8 cellular contexts compared by ENCODE assay signal in the genomic region with DNA sequence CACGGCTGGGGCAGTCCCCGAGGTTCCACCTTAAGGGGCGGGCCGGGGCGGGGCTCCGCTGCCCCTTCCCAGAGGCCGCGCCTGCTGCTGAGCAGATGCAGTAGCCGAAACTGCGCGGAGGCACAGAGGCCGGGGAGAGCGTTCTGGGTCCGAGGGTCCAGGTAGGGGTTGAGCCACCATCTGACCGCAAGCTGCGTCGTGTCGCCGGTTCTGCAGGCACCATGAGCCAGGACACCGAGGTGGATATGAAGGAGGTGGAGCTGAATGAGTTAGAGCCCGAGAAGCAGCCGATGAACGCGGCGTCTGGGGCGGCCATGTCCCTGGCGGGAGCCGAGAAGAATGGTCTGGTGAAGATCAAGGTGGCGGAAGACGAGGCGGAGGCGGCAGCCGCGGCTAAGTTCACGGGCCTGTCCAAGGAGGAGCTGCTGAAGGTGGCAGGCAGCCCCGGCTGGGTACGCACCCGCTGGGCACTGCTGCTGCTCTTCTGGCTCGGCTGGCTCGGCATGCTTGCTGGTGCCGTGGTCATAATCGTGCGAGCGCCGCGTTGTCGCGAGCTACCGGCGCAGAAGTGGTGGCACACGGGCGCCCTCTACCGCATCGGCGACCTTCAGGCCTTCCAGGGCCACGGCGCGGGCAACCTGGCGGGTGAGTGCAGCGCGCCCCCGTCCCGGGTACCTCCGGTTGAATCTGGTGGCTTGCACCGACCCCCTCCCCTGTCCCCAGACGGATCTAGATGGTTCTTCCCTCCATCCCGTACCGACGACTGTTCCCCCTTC. TPM values are rescaled to one million over a fixed set of nuclear protein-coding genes. Genes with fewer than 3 reads are reported as not detected.
DNase-seq lines count a peak whose midpoint lies in the region; ATAC-seq and TF ChIP-seq lines count a peak whose summit lies in the region.

A gene (plus strand): TSS at position 94 of the 776 bp plus-strand sequence. CDS start 128 bp downstream, at position 222.

- H3K36me3 Mint-ChIP-seq in Caco-2 (ENCODE audit: insufficient read depth, unreplicated experiment) (peaks cover 97% of the 10 kb centered on the region), endothelial cell (ENCODE audit: low read depth, unreplicated experiment) (peaks cover 46% of the 10 kb centered on the region)

- H3K27ac Mint-ChIP-seq in Caco-2 (ENCODE audit: unreplicated experiment): peak within 1 kb of the TSS; percentile 99
- peak within 1 kb of the TSS; percentile 99 for H3K27ac Mint-ChIP-seq in endothelial cell (ENCODE audit: unreplicated experiment)

- peaks cover 17% of the 10 kb centered on the region for H3K36me3 ChIP-seq in Caco-2 (ENCODE audit: control insufficient read depth, insufficient read depth, low read length)
- H3K36me3 ChIP-seq in NT2/D1 (ENCODE audit: insufficient read depth, insufficient read length, low read length): peaks cover 87% of the 10 kb centered on the region

- H3K27me3 Mint-ChIP-seq in Caco-2 (ENCODE audit: insufficient read depth, unreplicated experiment) (no peaks in the 10 kb centered on the region), endothelial cell (ENCODE audit: unreplicated experiment) (peaks cover 16% of the 10 kb centered on the region)

- H3K9ac ChIP-seq in NT2/D1 (ENCODE audit: insufficient read length, low read depth): peak within 1 kb of the TSS; percentile 100

- DNase-seq in Caco-2 (peak; percentile 87 to 92), HPDE6-E6E7 (ENCODE audit: extremely low spot score) (peak; percentile 85), NT2/D1 (ENCODE audit: low read depth, low spot score) (peak; percentile 71), endothelial cell (ENCODE audit: low spot score) (peak; percentile 87), middle frontal gyrus (ENCODE audit: extremely low spot score, low spot score) (peak; percentile 68)
- peak; percentile 64 for DNase-seq in activated CD8-positive, alpha-beta memory T cell treated with anti-CD3 and anti-CD28 coated beads, Interleukin-2, amount 50 U/mL, for 24 hours (ENCODE audit: extremely low read depth)
- DNase-seq in stimulated activated CD8-positive, alpha-beta memory T cell treated with anti-CD3 and anti-CD28 coated beads, Interleukin-4, amount 100 ng/mL, for 1 hour (ENCODE audit: low read depth in 2 of 2, low spot score in 1 of 2): peak; percentile 59 to 67

- H3K4me3 ChIP-seq in Caco-2 (ENCODE audit: low read depth, low read length) (peak within 1 kb of the TSS; percentile 99), NT2/D1 (ENCODE audit: insufficient read length, low read depth) (peak within 1 kb of the TSS; percentile 99)

- H3K4me1 ChIP-seq in Caco-2 (peaks cover 51% of the 10 kb centered on the region), NT2/D1 (ENCODE audit: insufficient read depth, insufficient read length) (peaks cover 19% of the 10 kb centered on the region)

- peaks cover 43% of the 10 kb centered on the region for H3K4me1 Mint-ChIP-seq in Caco-2 (ENCODE audit: low read depth, unreplicated experiment)
- H3K4me1 Mint-ChIP-seq in endothelial cell (ENCODE audit: unreplicated experiment): peaks cover 58% of the 10 kb centered on the region

- TF ChIP-seq CTCF in Caco-2 (IDR thresholded peaks at IDR 0.05; ENCODE audit: insufficient read depth in 1 of 2, low read depth in 1 of 2, low read length in 1 of 2, severe bottlenecking in 1 of 2, unreplicated experiment in 1 of 2): peak; percentile 77 to 78
- peak; percentile 59 for TF ChIP-seq CTCF in endothelial cell (IDR thresholded peaks at IDR 0.05; ENCODE audit: unreplicated experiment)

- H3K9me3 Mint-ChIP-seq in Caco-2 (ENCODE audit: unreplicated experiment) (no peaks in the 10 kb centered on the region), endothelial cell (ENCODE audit: unreplicated experiment) (no peaks in the 10 kb centered on the region)

- H3K27me3 ChIP-seq in Caco-2 (replicated peaks; ENCODE audit: control insufficient read depth, insufficient read depth, low read length) (no peaks in the 10 kb centered on the region), NT2/D1 (ENCODE audit: insufficient read depth, insufficient read length) (no peaks in the 10 kb centered on the region)

- H3K9me3 ChIP-seq in Caco-2 (no peaks in the 10 kb centered on the region), NT2/D1 (ENCODE audit: insufficient read depth, low read length) (no peaks in the 10 kb centered on the region)

- TSS peak; percentile 82 for BruUV-seq in Caco-2 (replicated peaks; lab: Mats Ljungman, UMichigan)

- CTCF ChIA-PET in Caco-2 (lab: Charles Lee): interaction anchor here (0.6 to 1.7 kb wide), 7 partner anchors 9 to 289 kb away, joined by 3 to 8 read pairs (median 4); a partner anchor contains a TSS

- intact Hi-C loops in Caco-2 (cut with micrococcal nuclease; ENCODE audit: unreplicated experiment): loop anchor here (1.0 to 2.0 kb wide), 4 partner anchors 8 to 94 kb away; a partner anchor contains a TSS

- peak; percentile 73 for ATAC-seq in GM19455 (IDR thresholded peaks at IDR 0.05; ENCODE audit: unreplicated experiment)

- POLR2A ChIA-PET in Caco-2 (lab: Charles Lee): interaction anchor here (0.6 to 1.9 kb wide), 15 partner anchors 9 to 1058 kb away, joined by 3 to 24 read pairs (median 5); a partner anchor contains a TSS

- H3K4me3 Mint-ChIP-seq in Caco-2 (ENCODE audit: unreplicated experiment): peak within 1 kb of the TSS; percentile 97
- peak within 1 kb of the TSS; percentile 100 for H3K4me3 Mint-ChIP-seq in endothelial cell (ENCODE audit: unreplicated experiment)

RNA-seq across cellular contexts. Expression of the gene that starts here (rescaled TPM):
- total RNA-seq in Caco-2 (2022) (763 and 879 TPM in 2 replicates), endothelial cell (ENCODE audit: unreplicated experiment) (147 TPM)

Comparison
In these comparisons a context has a peak if more than half of its experiments do, and no peak if none do; other contexts are left out.
1. Peak in every context shown above with its lines: DNase-seq, ATAC-seq and H3K4me3 ChIP-seq.